In the genomic region with DNA sequence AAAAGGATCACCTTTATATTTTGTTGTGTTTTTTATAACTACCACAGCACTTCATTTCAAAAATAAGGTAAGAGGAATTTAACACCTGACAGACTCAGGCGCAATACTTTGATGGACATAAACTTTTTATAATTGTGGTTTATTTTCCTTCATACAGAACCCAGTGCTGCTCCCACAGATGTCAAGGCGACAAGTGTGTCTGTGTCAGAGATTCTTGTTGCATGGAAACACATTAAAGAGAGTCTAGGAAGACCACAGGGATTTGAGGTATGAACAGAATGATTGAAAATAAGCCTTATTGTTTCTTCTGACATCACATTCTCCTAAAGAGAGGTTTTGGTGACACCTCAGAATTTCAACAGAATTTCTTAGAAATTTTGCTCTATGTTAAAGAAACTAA, we compare ENCODE assay signal across 11 cellular contexts.
"Had no signal": no experiment of that assay in that cellular context is flagged by ENCODE, and none has a peak within 500 bp of the region (broad histone marks: within the 10 kb centered on the region; RNA-seq: fewer than 3 reads in every experiment).

No MANE protein-coding gene starts in this region.

- H3K9ac ChIP-seq: GM23248 had no signal

- FAIRE-seq: H1, H54 had no signal

- H3K9me3 Mint-ChIP-seq: GM23338, H9 had no signal

- H3K27ac Mint-ChIP-seq: GM23338, H9, HFFc6 had no signal

- H2AFZ ChIP-seq: GM23248, GM23338 had no signal

- H3K4me2 ChIP-seq: GM23338 had no signal

- H3K4me1 ChIP-seq: HAP-1 had no signal

- H3K4me1 Mint-ChIP-seq: GM23338, H9 had no signal

- ATAC-seq: GM23338, HCT116 had no signal

- H3K9me3 ChIP-seq: HAP-1 had no signal

- H3K36me3 ChIP-seq: HAP-1 had no signal

- H3K4me3 ChIP-seq: GM23248, GM23338, HAP-1 had no signal

- H3K4me3 Mint-ChIP-seq: GM23338, H9, HFFc6 had no signal

- H3K27ac ChIP-seq: GM23248 had no signal

- DNase-seq: GM23248, GOT3, H7, H9, HCEC 1CT, HFFc6 had no signal
